Comparison of ENCODE assay signal across 26 cellular contexts in the genomic region with DNA sequence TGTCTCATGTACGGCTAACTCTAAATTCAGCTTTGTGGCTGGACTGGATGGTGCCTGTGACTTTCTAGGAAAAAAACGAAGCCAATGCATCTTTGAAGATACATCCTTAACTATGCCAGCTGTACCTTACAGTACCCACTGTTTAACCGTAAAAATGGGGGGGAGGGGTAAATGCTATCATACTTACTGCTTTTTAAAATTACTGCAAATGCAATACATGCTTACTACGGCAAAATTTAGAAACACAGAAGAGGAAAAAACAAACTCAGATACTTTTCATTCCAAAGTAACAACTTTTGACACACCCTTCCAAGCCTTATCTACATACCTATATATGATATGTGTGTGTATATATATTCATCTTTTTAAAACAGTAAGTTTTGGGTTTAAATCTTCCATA.
"Had no signal": no experiment of that assay in that cellular context is flagged by ENCODE, and none has a peak within 500 bp of the region (broad histone marks: within the 10 kb centered on the region; RNA-seq: fewer than 3 reads in every experiment).

No MANE protein-coding gene starts in this region.

- H3K4me3 ChIP-seq: colonic mucosa, esophagus squamous epithelium, gastrocnemius medialis, heart right ventricle, left lung, lower lobe of right lung, mucosa of descending colon had no signal

- H3K9me3 ChIP-seq: colonic mucosa, esophagus squamous epithelium, gastrocnemius medialis, lower lobe of right lung, mucosa of descending colon had no signal

- H3K27ac ChIP-seq: colonic mucosa, epithelial cell of prostate, esophagus squamous epithelium, gastrocnemius medialis, heart right ventricle, left lung, lower lobe of right lung had no signal

- DNase-seq: colonic mucosa; cortex of kidney; effector CD8-positive, alpha-beta T cell; effector memory CD8-positive, alpha-beta T cell; endodermal cell; erythroblast; esophagus squamous epithelium; foreskin fibroblast; foreskin melanocyte; gastrocnemius medialis; glutamatergic neuron; head of caudate nucleus; heart right ventricle; hippocampal formation; left cardiac atrium; left lung; left ventricle myocardium superior; lower lobe of right lung; mesenchymal stem cell; mucosa of descending colon; naive B cell had no signal

- ATAC-seq: effector memory CD8-positive, alpha-beta T cell; esophagus mucosa; gastrocnemius medialis; heart right ventricle; left cardiac atrium; left lung; left ventricle myocardium superior; lower lobe of right lung; mucosa of descending colon had no signal

- FAIRE-seq: endometrium, islet of Langerhans, keratinocyte had no signal

- H3K4me1 ChIP-seq: colonic mucosa, esophagus squamous epithelium, left lung, lower lobe of right lung had no signal

- H3K27me3 ChIP-seq: colonic mucosa, esophagus squamous epithelium, gastrocnemius medialis, heart right ventricle, left lung had no signal

- H3K36me3 ChIP-seq: colonic mucosa, esophagus squamous epithelium, gastrocnemius medialis, heart right ventricle, left lung, lower lobe of right lung had no signal
